1 cellular context compared by ENCODE assay signal in genomic region chr14:50087350-50088116, GRCh38.
TF ChIP-seq lines count a peak whose summit lies in the region.

No MANE protein-coding gene starts in this region.

TF ChIP-seq in GM12878, 131 proteins besides CTCF, POLR2A, EP300 and RAD21 (continues in another document):
- no peak for TF ChIP-seq BHLHE40 (IDR thresholded peaks at IDR 0.05; ENCODE audit: borderline replicate concordance in 1 of 2, low read depth in 2 of 2, low read length in 1 of 2)
- TF ChIP-seq NFIC (IDR thresholded peaks at IDR 0.05; ENCODE audit: low read depth, low read length), result peak; percentile 63
- no peak for TF ChIP-seq CHD2 (IDR thresholded peaks at IDR 0.05; ENCODE audit: borderline replicate concordance, low read depth, low read length)
- TF ChIP-seq ZNF24 (IDR thresholded peaks at IDR 0.05), result no peak
- TF ChIP-seq CEBPB (IDR thresholded peaks at IDR 0.05; ENCODE audit: borderline replicate concordance in 1 of 2, low read depth in 2 of 2, low read length in 2 of 2), result 0 out of 4 replicates have a peak, but pooled peaks of 1 of the 2 experiments have one; percentile 24
- TF ChIP-seq, protein P1, sequence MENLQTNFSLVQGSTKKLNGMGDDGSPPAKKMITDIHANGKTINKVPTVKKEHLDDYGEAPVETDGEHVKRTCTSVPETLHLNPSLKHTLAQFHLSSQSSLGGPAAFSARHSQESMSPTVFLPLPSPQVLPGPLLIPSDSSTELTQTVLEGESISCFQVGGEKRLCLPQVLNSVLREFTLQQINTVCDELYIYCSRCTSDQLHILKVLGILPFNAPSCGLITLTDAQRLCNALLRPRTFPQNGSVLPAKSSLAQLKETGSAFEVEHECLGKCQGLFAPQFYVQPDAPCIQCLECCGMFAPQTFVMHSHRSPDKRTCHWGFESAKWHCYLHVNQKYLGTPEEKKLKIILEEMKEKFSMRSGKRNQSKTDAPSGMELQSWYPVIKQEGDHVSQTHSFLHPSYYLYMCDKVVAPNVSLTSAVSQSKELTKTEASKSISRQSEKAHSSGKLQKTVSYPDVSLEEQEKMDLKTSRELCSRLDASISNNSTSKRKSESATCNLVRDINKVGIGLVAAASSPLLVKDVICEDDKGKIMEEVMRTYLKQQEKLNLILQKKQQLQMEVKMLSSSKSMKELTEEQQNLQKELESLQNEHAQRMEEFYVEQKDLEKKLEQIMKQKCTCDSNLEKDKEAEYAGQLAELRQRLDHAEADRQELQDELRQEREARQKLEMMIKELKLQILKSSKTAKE (IDR thresholded peaks at IDR 0.05; ENCODE audit: low read depth, poor library complexity, severe bottlenecking), result peak; percentile 39
- no peak for TF ChIP-seq SPI1 (IDR thresholded peaks at IDR 0.05; ENCODE audit: borderline replicate concordance, insufficient read depth, low read depth, low read length)
- no peak for TF ChIP-seq WRNIP1 (IDR thresholded peaks at IDR 0.05; ENCODE audit: borderline replicate concordance, low read depth, low read length)
- TF ChIP-seq HCFC1 (IDR thresholded peaks at IDR 0.05; ENCODE audit: low read length), result no peak
- no peak for TF ChIP-seq ATF2 (IDR thresholded peaks at IDR 0.05; ENCODE audit: low read length)
- TF ChIP-seq ZSCAN29 (IDR thresholded peaks at IDR 0.05), result no peak
- TF ChIP-seq, protein P2, sequence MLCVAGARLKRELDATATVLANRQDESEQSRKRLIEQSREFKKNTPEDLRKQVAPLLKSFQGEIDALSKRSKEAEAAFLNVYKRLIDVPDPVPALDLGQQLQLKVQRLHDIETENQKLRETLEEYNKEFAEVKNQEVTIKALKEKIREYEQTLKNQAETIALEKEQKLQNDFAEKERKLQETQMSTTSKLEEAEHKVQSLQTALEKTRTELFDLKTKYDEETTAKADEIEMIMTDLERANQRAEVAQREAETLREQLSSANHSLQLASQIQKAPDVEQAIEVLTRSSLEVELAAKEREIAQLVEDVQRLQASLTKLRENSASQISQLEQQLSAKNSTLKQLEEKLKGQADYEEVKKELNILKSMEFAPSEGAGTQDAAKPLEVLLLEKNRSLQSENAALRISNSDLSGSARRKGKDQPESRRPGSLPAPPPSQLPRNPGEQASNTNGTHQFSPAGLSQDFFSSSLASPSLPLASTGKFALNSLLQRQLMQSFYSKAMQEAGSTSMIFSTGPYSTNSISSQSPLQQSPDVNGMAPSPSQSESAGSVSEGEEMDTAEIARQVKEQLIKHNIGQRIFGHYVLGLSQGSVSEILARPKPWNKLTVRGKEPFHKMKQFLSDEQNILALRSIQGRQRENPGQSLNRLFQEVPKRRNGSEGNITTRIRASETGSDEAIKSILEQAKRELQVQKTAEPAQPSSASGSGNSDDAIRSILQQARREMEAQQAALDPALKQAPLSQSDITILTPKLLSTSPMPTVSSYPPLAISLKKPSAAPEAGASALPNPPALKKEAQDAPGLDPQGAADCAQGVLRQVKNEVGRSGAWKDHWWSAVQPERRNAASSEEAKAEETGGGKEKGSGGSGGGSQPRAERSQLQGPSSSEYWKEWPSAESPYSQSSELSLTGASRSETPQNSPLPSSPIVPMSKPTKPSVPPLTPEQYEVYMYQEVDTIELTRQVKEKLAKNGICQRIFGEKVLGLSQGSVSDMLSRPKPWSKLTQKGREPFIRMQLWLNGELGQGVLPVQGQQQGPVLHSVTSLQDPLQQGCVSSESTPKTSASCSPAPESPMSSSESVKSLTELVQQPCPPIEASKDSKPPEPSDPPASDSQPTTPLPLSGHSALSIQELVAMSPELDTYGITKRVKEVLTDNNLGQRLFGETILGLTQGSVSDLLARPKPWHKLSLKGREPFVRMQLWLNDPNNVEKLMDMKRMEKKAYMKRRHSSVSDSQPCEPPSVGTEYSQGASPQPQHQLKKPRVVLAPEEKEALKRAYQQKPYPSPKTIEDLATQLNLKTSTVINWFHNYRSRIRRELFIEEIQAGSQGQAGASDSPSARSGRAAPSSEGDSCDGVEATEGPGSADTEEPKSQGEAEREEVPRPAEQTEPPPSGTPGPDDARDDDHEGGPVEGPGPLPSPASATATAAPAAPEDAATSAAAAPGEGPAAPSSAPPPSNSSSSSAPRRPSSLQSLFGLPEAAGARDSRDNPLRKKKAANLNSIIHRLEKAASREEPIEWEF (IDR thresholded peaks at IDR 0.05; ENCODE audit: insufficient replicate concordance, low read depth, low read length), result no peak
- no peak for TF ChIP-seq RAD51 (IDR thresholded peaks at IDR 0.05)
- peak; percentile 63; the same call in 1 of the 2 replicates for TF ChIP-seq MTA3 (IDR thresholded peaks at IDR 0.05; ENCODE audit: borderline replicate concordance, low read length)
- TF ChIP-seq ZBED1 (IDR thresholded peaks at IDR 0.05; ENCODE audit: borderline replicate concordance), result no peak
- TF ChIP-seq RUNX3 (IDR thresholded peaks at IDR 0.05; ENCODE audit: low read length), result peak; percentile 72; the same call in 1 of the 2 replicates
- TF ChIP-seq TCF7 (IDR thresholded peaks at IDR 0.05; ENCODE audit: borderline replicate concordance), result no peak
- no peak for TF ChIP-seq SREBF2 (IDR thresholded peaks at IDR 0.05; ENCODE audit: low read length)
- no peak for TF ChIP-seq TARDBP (IDR thresholded peaks at IDR 0.05; ENCODE audit: borderline replicate concordance)
- TF ChIP-seq CHD1 (IDR thresholded peaks at IDR 0.05; ENCODE audit: low read depth, low read length), result no peak
- TF ChIP-seq ZNF274 (IDR thresholded peaks at IDR 0.05; ENCODE audit: insufficient read depth, insufficient read length), result no peak
- TF ChIP-seq ZNF384 (IDR thresholded peaks at IDR 0.05; ENCODE audit: borderline replicate concordance, low read depth, low read length), result peak; percentile 93
- TF ChIP-seq IRF4 (IDR thresholded peaks at IDR 0.05; ENCODE audit: low read depth, low read length), result no peak
- TF ChIP-seq SMC3 (IDR thresholded peaks at IDR 0.05; ENCODE audit: borderline replicate concordance, low read length), result no peak
- TF ChIP-seq, protein P3, sequence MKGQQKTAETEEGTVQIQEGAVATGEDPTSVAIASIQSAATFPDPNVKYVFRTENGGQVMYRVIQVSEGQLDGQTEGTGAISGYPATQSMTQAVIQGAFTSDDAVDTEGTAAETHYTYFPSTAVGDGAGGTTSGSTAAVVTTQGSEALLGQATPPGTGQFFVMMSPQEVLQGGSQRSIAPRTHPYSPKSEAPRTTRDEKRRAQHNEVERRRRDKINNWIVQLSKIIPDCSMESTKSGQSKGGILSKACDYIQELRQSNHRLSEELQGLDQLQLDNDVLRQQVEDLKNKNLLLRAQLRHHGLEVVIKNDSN (IDR thresholded peaks at IDR 0.05; ENCODE audit: borderline replicate concordance, extremely low read length, insufficient read depth, low read depth, low read length), result no peak
- TF ChIP-seq EED (IDR thresholded peaks at IDR 0.05; ENCODE audit: low read depth), result 0 out of 2 replicates have a peak, but pooled peaks have one; percentile 34
- peak; percentile 63 to 67; a peak in 3 of 4 replicates for TF ChIP-seq IKZF2 (IDR thresholded peaks at IDR 0.05)
- TF ChIP-seq, protein P4, sequence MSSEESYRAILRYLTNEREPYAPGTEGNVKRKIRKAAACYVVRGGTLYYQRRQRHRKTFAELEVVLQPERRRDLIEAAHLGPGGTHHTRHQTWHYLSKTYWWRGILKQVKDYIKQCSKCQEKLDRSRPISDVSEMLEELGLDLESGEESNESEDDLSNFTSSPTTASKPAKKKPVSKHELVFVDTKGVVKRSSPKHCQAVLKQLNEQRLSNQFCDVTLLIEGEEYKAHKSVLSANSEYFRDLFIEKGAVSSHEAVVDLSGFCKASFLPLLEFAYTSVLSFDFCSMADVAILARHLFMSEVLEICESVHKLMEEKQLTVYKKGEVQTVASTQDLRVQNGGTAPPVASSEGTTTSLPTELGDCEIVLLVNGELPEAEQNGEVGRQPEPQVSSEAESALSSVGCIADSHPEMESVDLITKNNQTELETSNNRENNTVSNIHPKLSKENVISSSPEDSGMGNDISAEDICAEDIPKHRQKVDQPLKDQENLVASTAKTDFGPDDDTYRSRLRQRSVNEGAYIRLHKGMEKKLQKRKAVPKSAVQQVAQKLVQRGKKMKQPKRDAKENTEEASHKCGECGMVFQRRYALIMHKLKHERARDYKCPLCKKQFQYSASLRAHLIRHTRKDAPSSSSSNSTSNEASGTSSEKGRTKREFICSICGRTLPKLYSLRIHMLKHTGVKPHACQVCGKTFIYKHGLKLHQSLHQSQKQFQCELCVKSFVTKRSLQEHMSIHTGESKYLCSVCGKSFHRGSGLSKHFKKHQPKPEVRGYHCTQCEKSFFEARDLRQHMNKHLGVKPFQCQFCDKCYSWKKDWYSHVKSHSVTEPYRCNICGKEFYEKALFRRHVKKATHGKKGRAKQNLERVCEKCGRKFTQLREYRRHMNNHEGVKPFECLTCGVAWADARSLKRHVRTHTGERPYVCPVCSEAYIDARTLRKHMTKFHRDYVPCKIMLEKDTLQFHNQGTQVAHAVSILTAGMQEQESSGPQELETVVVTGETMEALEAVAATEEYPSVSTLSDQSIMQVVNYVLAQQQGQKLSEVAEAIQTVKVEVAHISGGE (CRISPR knock-in tag; IDR thresholded peaks at IDR 0.05), result no peak
- no peak for TF ChIP-seq STAT3 (IDR thresholded peaks at IDR 0.05; ENCODE audit: low read depth, low read length)
- 0 out of 2 replicates have a peak, but pooled peaks have one; percentile 23 for TF ChIP-seq NBN (IDR thresholded peaks at IDR 0.05)
- no peak for TF ChIP-seq FOXM1 (IDR thresholded peaks at IDR 0.05; ENCODE audit: low read depth, low read length)
- no peak for TF ChIP-seq PAX8 (IDR thresholded peaks at IDR 0.05)
- TF ChIP-seq, protein P5, sequence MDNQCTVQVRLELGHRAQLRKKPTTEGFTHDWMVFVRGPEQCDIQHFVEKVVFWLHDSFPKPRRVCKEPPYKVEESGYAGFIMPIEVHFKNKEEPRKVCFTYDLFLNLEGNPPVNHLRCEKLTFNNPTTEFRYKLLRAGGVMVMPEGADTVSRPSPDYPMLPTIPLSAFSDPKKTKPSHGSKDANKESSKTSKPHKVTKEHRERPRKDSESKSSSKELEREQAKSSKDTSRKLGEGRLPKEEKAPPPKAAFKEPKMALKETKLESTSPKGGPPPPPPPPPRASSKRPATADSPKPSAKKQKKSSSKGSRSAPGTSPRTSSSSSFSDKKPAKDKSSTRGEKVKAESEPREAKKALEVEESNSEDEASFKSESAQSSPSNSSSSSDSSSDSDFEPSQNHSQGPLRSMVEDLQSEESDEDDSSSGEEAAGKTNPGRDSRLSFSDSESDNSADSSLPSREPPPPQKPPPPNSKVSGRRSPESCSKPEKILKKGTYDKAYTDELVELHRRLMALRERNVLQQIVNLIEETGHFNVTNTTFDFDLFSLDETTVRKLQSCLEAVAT (IDR thresholded peaks at IDR 0.05), result 0 out of 2 replicates have a peak, but pooled peaks have one; percentile 43
- TF ChIP-seq PBX3 (IDR thresholded peaks at IDR 0.05; ENCODE audit: insufficient replicate concordance, low read depth, low read length), result no peak
- no peak for TF ChIP-seq PAX5 (IDR thresholded peaks at IDR 0.05; ENCODE audit: borderline replicate concordance, low read depth, low read length)
- TF ChIP-seq CBFB (IDR thresholded peaks at IDR 0.05; ENCODE audit: low read depth), result no peak
- TF ChIP-seq STAT1 (conservative IDR thresholded peaks at IDR 0.05), result no peak
- TF ChIP-seq BMI1 (IDR thresholded peaks at IDR 0.05; ENCODE audit: borderline replicate concordance), result 0 out of 2 replicates have a peak, but pooled peaks have one; percentile 15
- TF ChIP-seq IKZF1 (conservative IDR thresholded peaks at IDR 0.05), result peak; percentile 61
- TF ChIP-seq ATF7 (IDR thresholded peaks at IDR 0.05; ENCODE audit: low read depth), result 0 out of 2 replicates have a peak, but pooled peaks have one; percentile 22
- peak; percentile 63 for TF ChIP-seq MTA2 (IDR thresholded peaks at IDR 0.05; ENCODE audit: low read depth)
- 0 out of 2 replicates have a peak, but pooled peaks have one; percentile 47 for TF ChIP-seq ZNF592 (IDR thresholded peaks at IDR 0.05)
- TF ChIP-seq NR2C2 (IDR thresholded peaks at IDR 0.05; ENCODE audit: borderline replicate concordance, control insufficient read depth, insufficient read length, low read depth), result no peak
- no peak for TF ChIP-seq SIN3A (IDR thresholded peaks at IDR 0.05; ENCODE audit: low read depth, low read length)
- no peak for TF ChIP-seq BACH1 (IDR thresholded peaks at IDR 0.05; ENCODE audit: borderline replicate concordance)
